14 cellular contexts compared by ENCODE assay signal in genomic region chr3:137987723-137988122, GRCh38.
A peak's percentile ranks its signal among the peaks of the same experiment; 100 is the strongest.
DNase-seq lines count a peak whose midpoint lies in the region; ATAC-seq and TF ChIP-seq lines count a peak whose summit lies in the region.
"Had no signal": no experiment of that assay in that cellular context is flagged by ENCODE, and none has a peak within 500 bp of the region (broad histone marks: within the 10 kb centered on the region; RNA-seq: fewer than 3 reads in every experiment).

No MANE protein-coding gene starts in this region.

- H3K4me1 Mint-ChIP-seq in T-helper 2 cell treated with Interferon-gamma antibody and Interleukin-4, amounts not matched to agents 5 μg/mL and 100 μg/mL, for 36 hours (ENCODE audit: low read depth), result peaks cover 1% of the 10 kb centered on the region

- peak; percentile 64 for DNase-seq in NCI-H748 treated with DMSO at 0.1 percent for 48 hours (lab: John Stamatoyannopoulos, UW)
- DNase-seq in NCI-H446 treated with DMSO at 0.1 percent for 48 hours (lab: John Stamatoyannopoulos, UW), result no peak
- no peak for DNase-seq in DMS79 treated with DMSO at 0.1 percent for 48 hours (lab: John Stamatoyannopoulos, UW)
- DNase-seq in T-helper 2 cell treated with Interferon-gamma antibody and Interleukin-4, amounts not matched to agents 5 μg/mL and 100 μg/mL, for 36 hours (ENCODE audit: low spot score), result no peak
- DNase-seq: activated naive CD4-positive, alpha-beta T cell treated with Interleukin-2 at 50 U/mL for 16 hours; gastrocnemius medialis; GF-D8; NCI-H524; PC-9 had no signal

- peak; percentile 33 for ATAC-seq in GM18505 (IDR thresholded peaks at IDR 0.05; ENCODE audit: unreplicated experiment)
- ATAC-seq in GM19395 (IDR thresholded peaks at IDR 0.05; ENCODE audit: unreplicated experiment), result peak; percentile 34
- peak; percentile 25 for ATAC-seq in HG03066 (IDR thresholded peaks at IDR 0.05; ENCODE audit: low read depth, unreplicated experiment)
- ATAC-seq in GM21576 (IDR thresholded peaks at IDR 0.05; ENCODE audit: unreplicated experiment), result no peak
- ATAC-seq: gastrocnemius medialis, K562 had no signal

- H3K27me3 Mint-ChIP-seq in T-helper 2 cell treated with Interferon-gamma antibody and Interleukin-4, amounts not matched to agents 5 μg/mL and 100 μg/mL, for 36 hours (ENCODE audit: low read depth), result no peaks in the 10 kb centered on the region

- no peak overlapping the region for H3K27ac Mint-ChIP-seq in T-helper 2 cell treated with Interferon-gamma antibody and Interleukin-4, amounts not matched to agents 5 μg/mL and 100 μg/mL, for 36 hours

- no peaks in the 10 kb centered on the region for H3K36me3 Mint-ChIP-seq in T-helper 2 cell treated with Interferon-gamma antibody and Interleukin-4, amounts not matched to agents 5 μg/mL and 100 μg/mL, for 36 hours (ENCODE audit: low read depth)

- TF ChIP-seq POLR2A in GM18505 (IDR thresholded peaks at IDR 0.05; ENCODE audit: borderline replicate concordance, extremely low read depth, insufficient read depth, insufficient read length), result no peak

- H3K4me3 Mint-ChIP-seq in T-helper 2 cell treated with Interferon-gamma antibody and Interleukin-4, amounts not matched to agents 5 μg/mL and 100 μg/mL, for 36 hours, result no peak overlapping the region

- H3K9me3 Mint-ChIP-seq in T-helper 2 cell treated with Interferon-gamma antibody and Interleukin-4, amounts not matched to agents 5 μg/mL and 100 μg/mL, for 36 hours, result no peaks in the 10 kb centered on the region
